Comparison of ENCODE assay signal across 22 cellular contexts in the genomic region with DNA sequence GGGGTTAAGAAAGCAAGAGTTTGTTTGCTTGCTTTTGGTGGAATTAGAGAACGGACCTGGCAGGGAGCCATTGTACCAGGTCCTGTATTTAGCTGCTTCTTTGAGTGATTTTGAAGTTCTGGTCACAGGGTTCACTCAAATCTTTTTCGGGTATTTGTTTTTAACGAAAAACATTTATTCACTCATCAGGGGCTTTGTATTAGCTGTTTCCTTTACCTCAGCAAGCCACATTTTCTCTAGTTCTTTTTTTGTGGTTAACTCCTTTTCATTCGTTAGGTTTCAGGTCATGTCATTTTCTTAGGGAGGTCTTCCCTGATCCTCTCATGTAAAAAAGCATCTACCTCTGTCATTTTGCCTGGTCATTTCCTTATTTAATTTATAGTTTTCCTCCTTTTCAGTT.
DNase-seq lines count a peak whose midpoint lies in the region; ATAC-seq and TF ChIP-seq lines count a peak whose summit lies in the region.
"Had no signal": no experiment of that assay in that cellular context is flagged by ENCODE, and none has a peak within 500 bp of the region (broad histone marks: within the 10 kb centered on the region; RNA-seq: fewer than 3 reads in every experiment).

No MANE protein-coding gene starts in this region.

- H4K20me1 ChIP-seq in KMS-11 (ENCODE audit: insufficient read depth) (no peaks in the 10 kb centered on the region), OCI-LY3 (ENCODE audit: insufficient read depth, low read length) (no peaks in the 10 kb centered on the region), neural progenitor cell (ENCODE audit: low read depth) (no peaks in the 10 kb centered on the region)

- H3K27ac Mint-ChIP-seq in neural progenitor cell = no peak overlapping the region
- H3K27ac Mint-ChIP-seq: CD4-positive, CD25-positive, alpha-beta regulatory T cell; CD8-positive, alpha-beta memory T cell had no signal

- H3K9me3 Mint-ChIP-seq in neural progenitor cell = no peaks in the 10 kb centered on the region

- no peaks in the 10 kb centered on the region for H3F3A ChIP-seq in neural progenitor cell (ENCODE audit: low read depth)

- no peaks in the 10 kb centered on the region for H3K36me3 Mint-ChIP-seq in neural progenitor cell
- H3K36me3 Mint-ChIP-seq: CD4-positive, CD25-positive, alpha-beta regulatory T cell; CD8-positive, alpha-beta memory T cell had no signal

- no peak overlapping the region for H3K4me3 Mint-ChIP-seq in neural progenitor cell
- H3K4me3 Mint-ChIP-seq: CD4-positive, CD25-positive, alpha-beta regulatory T cell; CD8-positive, alpha-beta memory T cell had no signal

- H3K4me1 ChIP-seq in KMS-11 (ENCODE audit: low read depth, poor library complexity, severe bottlenecking) = peaks cover 13% of the 10 kb centered on the region
- peaks cover 43% of the 10 kb centered on the region for H3K4me1 ChIP-seq in OCI-LY3 (ENCODE audit: low read length)
- peaks cover 12% of the 10 kb centered on the region for H3K4me1 ChIP-seq in neural progenitor cell
- H3K4me1 ChIP-seq: BE2C, Caco-2 had no signal

- H3K4me3 ChIP-seq in KMS-11 (IDR thresholded peaks at IDR 0.05; ENCODE audit: insufficient read depth, low read depth, low read length) (no peak overlapping the region), OCI-LY3 (ENCODE audit: low read length) (peak overlapping the region; percentile 31), neural progenitor cell (no peak overlapping the region)
- H3K4me3 ChIP-seq: K562 had no signal

- no peak for TF ChIP-seq CTCF in KMS-11 (conservative IDR thresholded peaks at IDR 0.05; ENCODE audit: low read depth, low read length)
- TF ChIP-seq CTCF in OCI-LY3 (IDR thresholded peaks at IDR 0.05; ENCODE audit: low read depth, low read length) = no peak
- TF ChIP-seq CTCF in neural progenitor cell (IDR thresholded peaks at IDR 0.05) = no peak

- H3K4me1 Mint-ChIP-seq in neural progenitor cell = peaks cover 4% of the 10 kb centered on the region
- H3K4me1 Mint-ChIP-seq: CD4-positive, CD25-positive, alpha-beta regulatory T cell; CD8-positive, alpha-beta memory T cell had no signal

- H3K79me2 ChIP-seq in KMS-11 (ENCODE audit: insufficient read depth, low read depth) (no peaks in the 10 kb centered on the region), OCI-LY3 (ENCODE audit: low read length) (no peaks in the 10 kb centered on the region), neural progenitor cell (ENCODE audit: low read depth) (no peaks in the 10 kb centered on the region)

- H3K27ac ChIP-seq in KMS-11 = no peak overlapping the region
- H3K27ac ChIP-seq in OCI-LY3 (ENCODE audit: low read length) = no peak overlapping the region
- H3K27ac ChIP-seq in neural progenitor cell = no peak overlapping the region
- H3K27ac ChIP-seq: HL-60 had no signal

- peaks cover 6% of the 10 kb centered on the region for H3K27me3 Mint-ChIP-seq in neural progenitor cell (ENCODE audit: insufficient read depth, low read depth)
- H3K27me3 Mint-ChIP-seq: CD4-positive, CD25-positive, alpha-beta regulatory T cell; CD8-positive, alpha-beta memory T cell had no signal

- H3K9ac ChIP-seq in KMS-11 (no peak overlapping the region), OCI-LY3 (ENCODE audit: low read length) (no peak overlapping the region), neural progenitor cell (no peak overlapping the region)

- H2AFZ ChIP-seq in KMS-11 (ENCODE audit: low read depth) = no peak overlapping the region
- no peak overlapping the region for H2AFZ ChIP-seq in OCI-LY3 (ENCODE audit: low read depth, low read length)
- no peak overlapping the region for H2AFZ ChIP-seq in neural progenitor cell (replicated peaks)

- 0 out of 2 replicates have a peak overlapping the region, but pooled peaks have one; percentile 21 for H3K4me2 ChIP-seq in KMS-11
- peak overlapping the region; percentile 62 for H3K4me2 ChIP-seq in OCI-LY3 (ENCODE audit: low read length)
- peak overlapping the region; percentile 34 for H3K4me2 ChIP-seq in neural progenitor cell

- H3K36me3 ChIP-seq in KMS-11 (ENCODE audit: insufficient read depth) (no peaks in the 10 kb centered on the region), OCI-LY3 (replicated peaks; ENCODE audit: low read depth, low read length) (no peaks in the 10 kb centered on the region), neural progenitor cell (no peaks in the 10 kb centered on the region)
- H3K36me3 ChIP-seq: BE2C had no signal

- no peaks in the 10 kb centered on the region for H3K9me3 ChIP-seq in OCI-LY3 (ENCODE audit: insufficient read depth, low read length)
- H3K9me3 ChIP-seq in neural progenitor cell (ENCODE audit: low read depth) = no peaks in the 10 kb centered on the region
- H3K9me3 ChIP-seq: BE2C, Caco-2 had no signal

- ATAC-seq in HG02610 (IDR thresholded peaks at IDR 0.05; ENCODE audit: unreplicated experiment) = peak; percentile 75
- ATAC-seq: K562 had no signal

- DNase-seq in neural progenitor cell (ENCODE audit: low spot score) (peak; percentile 26), glomerular visceral epithelial cell (ENCODE audit: extremely low spot score) (no peak), MV-4-11 (lab: John Stamatoyannopoulos, UW) (no peak), NCI-H146 (lab: John Stamatoyannopoulos, UW) (no peak), HCEC 1CT (no peak)
- DNase-seq: ACHN; BE2C; C1 segment of cervical spinal cord; Caco-2; CD4-positive, CD25-positive, alpha-beta regulatory T cell; CD8-positive, alpha-beta memory T cell; DMS79; GF-D8; GOT3; H7; IMR-90; Karpas-422 had no signal

- H3K27me3 ChIP-seq in KMS-11 (ENCODE audit: insufficient read depth, low read depth) (no peaks in the 10 kb centered on the region), OCI-LY3 (ENCODE audit: low read depth, low read length) (peaks cover 30% of the 10 kb centered on the region), neural progenitor cell (peaks cover 17% of the 10 kb centered on the region)
- H3K27me3 ChIP-seq: BE2C had no signal
